In genomic region chr2:231412616-231412963, GRCh38 we compare ENCODE assay signal across 8 cellular contexts. TPM values are rescaled to one million over a fixed set of nuclear protein-coding genes. Genes with fewer than 3 reads are reported as not detected.
DNase-seq lines count a peak whose midpoint lies in the region; ATAC-seq and TF ChIP-seq lines count a peak whose summit lies in the region.

No MANE protein-coding gene starts in this region.

- BruUV-seq in PC-3 (replicated peaks; lab: Mats Ljungman, UMichigan), result TSS peak; percentile 63

- TF ChIP-seq CTCF in PC-3 (conservative IDR thresholded peaks at IDR 0.05; ENCODE audit: low read depth, low read length) (peak; percentile 1; the same call in 1 of the 2 replicates), fibroblast of the aortic adventitia (IDR thresholded peaks at IDR 0.05; ENCODE audit: insufficient read depth, low read length) (no peak)

- no peaks in the 10 kb centered on the region for H3K9me2 ChIP-seq in PC-3 (replicated peaks; ENCODE audit: low read length)

- H3K4me1 ChIP-seq in PC-3 (ENCODE audit: insufficient read depth, low read length) (peaks cover 13% of the 10 kb centered on the region), rectal smooth muscle tissue (ENCODE audit: control insufficient read depth, insufficient read depth, low read length) (peaks cover 4% of the 10 kb centered on the region)

- no peaks in the 10 kb centered on the region for H3K9me3 ChIP-seq in PC-3 (ENCODE audit: low read length)

- no peaks in the 10 kb centered on the region for H3K27me3 ChIP-seq in PC-3 (ENCODE audit: low read length)
- no peaks in the 10 kb centered on the region for H3K27me3 ChIP-seq in rectal smooth muscle tissue (ENCODE audit: control insufficient read depth, insufficient read depth, low read length)

- peak overlapping the region; percentile 96 for H2AFZ ChIP-seq in PC-3 (ENCODE audit: low read length)

- POLR2A ChIA-PET in PC-3 (lab: Charles Lee; ENCODE audit: unreplicated experiment), result no interaction called here

- CTCF ChIA-PET in PC-3 (lab: Charles Lee), result interaction anchor here (0.6 to 1.6 kb wide), 4 partner anchors 30 to 174 kb away, joined by 4 to 15 read pairs (median 6); no protein-coding TSS in a partner anchor

- DNase-seq in PC-3 (no peak), fibroblast of the aortic adventitia (ENCODE audit: low read depth) (no peak), OCI-M1 (lab: John Stamatoyannopoulos, UW) (no peak), cerebellar nuclear complex (lab: John Stamatoyannopoulos, UW) (no peak), NCI-H146 (lab: John Stamatoyannopoulos, UW) (no peak)

- intact Hi-C loops in PC-3 (cut with micrococcal nuclease), result loop anchor here (1.0 kb wide), 3 partner anchors 115 to 308 kb away; no protein-coding TSS in a partner anchor

- no peaks in the 10 kb centered on the region for H3F3A ChIP-seq in PC-3 (ENCODE audit: low read length, unreplicated experiment)

- no peaks in the 10 kb centered on the region for H4K20me1 ChIP-seq in PC-3 (ENCODE audit: low read length)

- no peaks in the 10 kb centered on the region for H3K79me2 ChIP-seq in PC-3 (ENCODE audit: low read length)

- H3K4me3 ChIP-seq in PC-3 (ENCODE audit: low read length) (peak overlapping the region; percentile 85), fibroblast of the aortic adventitia (ENCODE audit: low read depth, low read length) (peak overlapping the region; percentile 66), rectal smooth muscle tissue (ENCODE audit: low read length) (peak overlapping the region; percentile 54)

- H3K27ac ChIP-seq in PC-3 (ENCODE audit: low read length) (no peak overlapping the region), rectal smooth muscle tissue (ENCODE audit: low read depth, low read length) (no peak overlapping the region)

- H3K4me2 ChIP-seq in PC-3 (ENCODE audit: low read length), result peak overlapping the region; percentile 90

- ATAC-seq in GM18511 (IDR thresholded peaks at IDR 0.05; ENCODE audit: unreplicated experiment), result peak; percentile 27
- ATAC-seq in PC-3, result peak; percentile 1
- no peak for ATAC-seq in HG03108 (IDR thresholded peaks at IDR 0.05; ENCODE audit: unreplicated experiment)

- H3K36me3 ChIP-seq in PC-3 (ENCODE audit: low read depth, low read length), result no peaks in the 10 kb centered on the region
- no peaks in the 10 kb centered on the region for H3K36me3 ChIP-seq in rectal smooth muscle tissue (ENCODE audit: control insufficient read depth, insufficient read depth, low read length)

- H3K9ac ChIP-seq in PC-3 (ENCODE audit: low read length) (peak overlapping the region; percentile 82), rectal smooth muscle tissue (ENCODE audit: low read length) (peak overlapping the region; percentile 32)

RNA-seq across cellular contexts. Expression of gene B3GNT7, which starts 17.1 kb away (rescaled TPM):
- 11.0 and 11.2 TPM in 2 replicates for total RNA-seq in PC-3 (2014; rRNA removed)
- 0.27 and 0.98 TPM in 2 replicates for total RNA-seq in fibroblast of the aortic adventitia (ENCODE audit: low replicate concordance)

RNA-seq across cellular contexts. Expression of gene NCL, which starts 51.7 kb away (rescaled TPM):
- total RNA-seq in PC-3 (2014; rRNA removed) (430 and 507 TPM in 2 replicates), fibroblast of the aortic adventitia (ENCODE audit: low replicate concordance) (167 and 437 TPM in 2 replicates)
